Comparison of ENCODE assay signal across 14 cellular contexts in the genomic region with DNA sequence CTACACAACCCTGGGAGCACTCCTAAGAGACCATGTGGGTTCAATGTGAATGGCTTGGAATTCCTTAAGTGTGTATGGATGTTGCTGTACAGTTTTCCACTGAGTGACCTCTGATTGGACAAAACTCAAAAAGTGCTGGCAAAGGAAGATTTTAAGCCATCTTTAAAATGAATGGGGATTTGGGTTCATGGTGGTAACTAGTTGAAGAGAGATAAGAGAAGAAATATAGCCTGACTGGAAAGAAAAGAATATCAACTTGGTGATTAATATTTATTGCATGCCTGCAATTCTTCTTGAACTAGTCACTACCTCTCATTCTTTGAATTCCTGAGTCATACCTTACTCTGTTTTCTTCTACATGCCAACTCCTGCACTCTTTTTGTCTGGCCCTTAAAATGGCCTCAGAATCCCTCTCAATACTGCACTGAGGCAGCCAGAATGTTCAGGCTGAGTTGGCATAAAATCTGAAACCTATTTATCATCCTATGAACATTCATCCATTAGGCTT.
A peak's percentile ranks its signal among the peaks of the same experiment; 100 is the strongest.
DNase-seq lines count a peak whose midpoint lies in the region; ATAC-seq and TF ChIP-seq lines count a peak whose summit lies in the region.
"Had no signal": no experiment of that assay in that cellular context is flagged by ENCODE, and none has a peak within 500 bp of the region (broad histone marks: within the 10 kb centered on the region; RNA-seq: fewer than 3 reads in every experiment).

No MANE protein-coding gene starts in this region.

- H3K27me3 ChIP-seq in Caco-2 (replicated peaks; ENCODE audit: control insufficient read depth, insufficient read depth, low read length) = no peaks in the 10 kb centered on the region
- H3K27me3 ChIP-seq in psoas muscle (ENCODE audit: insufficient read depth in 3 of 3, low read length in 2 of 3) = peaks cover 0 to 9% (median 0%) of the 10 kb centered on the region in 3 donors
- no peaks in the 10 kb centered on the region for H3K27me3 ChIP-seq in WERI-Rb-1 (ENCODE audit: insufficient read depth, low read depth, severe bottlenecking)
- H3K27me3 ChIP-seq: ovary, uterus had no signal

- no peak for TF ChIP-seq CTCF in Caco-2 (IDR thresholded peaks at IDR 0.05; ENCODE audit: insufficient read depth in 1 of 2, low read depth in 1 of 2, low read length in 1 of 2, severe bottlenecking in 1 of 2, unreplicated experiment in 1 of 2)
- TF ChIP-seq CTCF in astrocyte of the spinal cord (IDR thresholded peaks at IDR 0.05; ENCODE audit: low read depth, low read length) = no peak
- no peak for TF ChIP-seq CTCF in psoas muscle (IDR thresholded peaks at IDR 0.05)
- TF ChIP-seq CTCF in nephron progenitor cell (IDR thresholded peaks at IDR 0.05) = no peak
- no peak for TF ChIP-seq CTCF in WERI-Rb-1 (IDR thresholded peaks at IDR 0.05; ENCODE audit: low read depth, low read length)

- CTCF ChIA-PET in Caco-2 (lab: Charles Lee) = no interaction called here

- H3K4me1 Mint-ChIP-seq in Caco-2 (ENCODE audit: low read depth, unreplicated experiment) (peaks cover 34% of the 10 kb centered on the region), nephron progenitor cell (peaks cover 21% of the 10 kb centered on the region)
- H3K4me1 Mint-ChIP-seq: activated naive CD4-positive, alpha-beta T cell treated with anti-CD3 and anti-CD28 coated beads, Interleukin-2, amount 50 U/mL, for 24 hours had no signal

- DNase-seq in Caco-2 (peak in 1 of 2 experiments; percentile 21), LHCN-M2 (ENCODE audit: low read depth) (peak; percentile 80), astrocyte of the spinal cord (ENCODE audit: low read depth, low spot score) (peak; percentile 53), kidney glomerular epithelial cell (lab: John Stamatoyannopoulos, UW) (peak; percentile 97), psoas muscle (no peak), nephron progenitor cell (no peak), WERI-Rb-1 (no peak), amniotic stem cell (lab: John Stamatoyannopoulos, UW) (no peak)
- DNase-seq: DND-41; glutamatergic neuron; ovary; stimulated activated CD4-positive, alpha-beta T cell treated with anti-CD3 and anti-CD28 coated beads, Interleukin-1b, Interleukin-23, amount 100 ng/mL, for 48 hours; uterus had no signal

- H3K27ac Mint-ChIP-seq in Caco-2 (ENCODE audit: unreplicated experiment) (peak overlapping the region; percentile 67), nephron progenitor cell (no peak overlapping the region)
- H3K27ac Mint-ChIP-seq: activated naive CD4-positive, alpha-beta T cell treated with anti-CD3 and anti-CD28 coated beads, Interleukin-2, amount 50 U/mL, for 24 hours had no signal

- POLR2A ChIA-PET in Caco-2 (lab: Charles Lee) = no interaction called here

- H3K27ac ChIP-seq in psoas muscle (no peak overlapping the region), WERI-Rb-1 (no peak overlapping the region)
- H3K27ac ChIP-seq: ovary, uterus had no signal

- BruUV-seq in Caco-2 (replicated peaks; lab: Mats Ljungman, UMichigan) = no TSS peak

- H3K36me3 Mint-ChIP-seq in Caco-2 (ENCODE audit: insufficient read depth, unreplicated experiment) = peaks cover 8% of the 10 kb centered on the region
- no peaks in the 10 kb centered on the region for H3K36me3 Mint-ChIP-seq in nephron progenitor cell (ENCODE audit: low read depth)
- H3K36me3 Mint-ChIP-seq: activated naive CD4-positive, alpha-beta T cell treated with anti-CD3 and anti-CD28 coated beads, Interleukin-2, amount 50 U/mL, for 24 hours had no signal

- in situ Hi-C loops in astrocyte of the spinal cord (cut with HindIII; ENCODE audit: low sequenced_read_pairs) = no loop called here

- H3K9me3 Mint-ChIP-seq in Caco-2 (ENCODE audit: unreplicated experiment) (peaks cover 48% of the 10 kb centered on the region), nephron progenitor cell (peaks cover 19% of the 10 kb centered on the region)
- H3K9me3 Mint-ChIP-seq: activated naive CD4-positive, alpha-beta T cell treated with anti-CD3 and anti-CD28 coated beads, Interleukin-2, amount 50 U/mL, for 24 hours had no signal

- ATAC-seq in psoas muscle = no peak

- H3K36me3 ChIP-seq in Caco-2 (ENCODE audit: control insufficient read depth, insufficient read depth, low read length) (no peaks in the 10 kb centered on the region), psoas muscle (ENCODE audit: insufficient read depth in 1 of 2, low read depth in 1 of 2) (no peaks in the 10 kb centered on the region), WERI-Rb-1 (no peaks in the 10 kb centered on the region)
- H3K36me3 ChIP-seq: ovary, uterus had no signal

- H3K27me3 Mint-ChIP-seq in Caco-2 (ENCODE audit: insufficient read depth, unreplicated experiment) (no peaks in the 10 kb centered on the region), nephron progenitor cell (ENCODE audit: low read depth, poor library complexity) (peaks cover 5% of the 10 kb centered on the region)

- H3K4me1 ChIP-seq in Caco-2 (peaks cover 23% of the 10 kb centered on the region), psoas muscle (no peaks in the 10 kb centered on the region)
- H3K4me1 ChIP-seq: uterus had no signal

- H3K9me3 ChIP-seq in Caco-2 (peaks cover 16% of the 10 kb centered on the region), psoas muscle (no peaks in the 10 kb centered on the region), WERI-Rb-1 (ENCODE audit: severe bottlenecking) (no peaks in the 10 kb centered on the region)
- H3K9me3 ChIP-seq: ovary, uterus had no signal

- intact Hi-C loops in Caco-2 (cut with micrococcal nuclease; ENCODE audit: unreplicated experiment) (no loop called here), psoas muscle (cut with DNase I) (no loop called here)

- no peak overlapping the region for H3K4me3 Mint-ChIP-seq in Caco-2 (ENCODE audit: unreplicated experiment)
- no peak overlapping the region for H3K4me3 Mint-ChIP-seq in nephron progenitor cell
- H3K4me3 Mint-ChIP-seq: activated naive CD4-positive, alpha-beta T cell treated with anti-CD3 and anti-CD28 coated beads, Interleukin-2, amount 50 U/mL, for 24 hours had no signal

- H3K4me3 ChIP-seq in Caco-2 (ENCODE audit: low read depth, low read length) = no peak overlapping the region
- H3K4me3 ChIP-seq in astrocyte of the spinal cord (ENCODE audit: low read depth, low read length) = no peak overlapping the region
- H3K4me3 ChIP-seq in psoas muscle = no peak overlapping the region
- no peak overlapping the region for H3K4me3 ChIP-seq in WERI-Rb-1 (ENCODE audit: low read depth, low read length)
- H3K4me3 ChIP-seq: ovary, uterus had no signal

Comparison
In these comparisons a context has a peak if more than half of its experiments do, and no peak if none do; other contexts are left out.
1. DNase-seq: peak in LHCN-M2 (single experiment), astrocyte of the spinal cord (single experiment) and kidney glomerular epithelial cell (single experiment); none in psoas muscle (0 of 2), nephron progenitor cell (single experiment), WERI-Rb-1 (single experiment) and amniotic stem cell (single experiment).